Comparison of ENCODE assay signal across 1 cellular context in genomic region chr18:12828116-12829051, GRCh38.
A peak's percentile ranks its signal among the peaks of the same experiment; 100 is the strongest.
TF ChIP-seq lines count a peak whose summit lies in the region.

No MANE protein-coding gene starts in this region.

TF ChIP-seq in K562, 482 proteins besides CTCF, POLR2A, EP300 and RAD21 (continued from another document):
- TF ChIP-seq ZNF395 (CRISPR knock-in tag; IDR thresholded peaks at IDR 0.05) = no peak
- no peak for TF ChIP-seq GABPA (tag; conservative IDR thresholded peaks at IDR 0.05; ENCODE audit: low read depth)
- peak; percentile 21; the same call in 1 of the 2 replicates for TF ChIP-seq ATF3 (IDR thresholded peaks at IDR 0.05)
- no peak for TF ChIP-seq ATF3 (CRISPR knock-in tag; conservative IDR thresholded peaks at IDR 0.05)
- no peak for TF ChIP-seq IFI16 (CRISPR knock-in tag; IDR thresholded peaks at IDR 0.05)
- no peak for TF ChIP-seq SPI1 (IDR thresholded peaks at IDR 0.05; ENCODE audit: borderline replicate concordance, low read depth, low read length)
- 0 out of 2 replicates have a peak, but pooled peaks have one; percentile 16 for TF ChIP-seq FOSL1 (tag; conservative IDR thresholded peaks at IDR 0.05)
- TF ChIP-seq JUND (IDR thresholded peaks at IDR 0.05; ENCODE audit: borderline replicate concordance, low read depth, low read length) = no peak
- no peak for TF ChIP-seq JUND (tag; IDR thresholded peaks at IDR 0.05; ENCODE audit: borderline replicate concordance, low read depth, low read length)
